ENCODE assay signal across 8 cellular contexts in the genomic region with DNA sequence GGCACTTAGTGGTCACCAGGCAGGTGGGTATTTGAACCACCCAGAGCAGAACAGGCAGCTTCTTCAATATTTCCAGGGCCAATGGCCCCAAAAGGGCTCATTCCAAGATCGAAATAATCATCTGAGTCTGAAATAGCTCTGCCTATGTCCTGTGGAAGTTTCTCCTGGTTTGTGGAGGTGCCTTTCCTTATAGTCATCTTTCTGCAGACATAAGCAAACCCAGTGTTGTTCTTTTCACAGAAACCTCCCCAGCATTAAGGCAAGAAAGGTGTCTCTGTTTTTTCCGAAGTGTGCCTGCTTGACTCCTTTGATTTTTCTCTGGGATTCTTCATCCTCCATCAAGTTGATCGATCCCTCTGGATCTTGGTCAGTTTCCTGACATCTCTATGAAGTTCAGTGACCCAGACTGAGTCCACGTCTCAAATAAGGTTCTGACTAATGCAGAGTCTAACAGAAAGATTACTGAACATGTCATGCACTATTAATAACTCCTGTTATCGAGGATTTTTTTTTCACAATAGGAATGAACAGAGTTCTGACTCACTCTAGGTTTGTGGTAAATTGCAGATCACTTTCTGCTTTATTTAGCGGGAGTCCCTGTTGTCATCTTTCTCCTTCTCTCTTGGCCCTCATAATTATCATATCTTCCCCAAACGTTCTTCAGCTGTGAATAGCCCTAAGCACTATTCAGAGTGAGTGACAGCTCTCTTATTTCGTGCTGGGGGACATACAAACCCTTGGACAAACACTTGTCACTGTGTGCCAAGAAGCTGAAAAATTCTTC. TPM values are rescaled to one million over a fixed set of nuclear protein-coding genes. Genes with fewer than 3 reads are reported as not detected.
A peak's percentile ranks its signal among the peaks of the same experiment; 100 is the strongest.
DNase-seq lines count a peak whose midpoint lies in the region; TF ChIP-seq lines count a peak whose summit lies in the region.

No MANE protein-coding gene starts in this region.

- H3K9me3 ChIP-seq in neural progenitor cell (ENCODE audit: low read depth), result no peaks in the 10 kb centered on the region

- H2AFZ ChIP-seq in neural progenitor cell (replicated peaks), result no peak overlapping the region

- DNase-seq in GM04504 (ENCODE audit: low read depth), result peak; percentile 75
- DNase-seq in NOMO-1 (lab: John Stamatoyannopoulos, UW; ENCODE audit: unreplicated experiment in 2 of 2), result peak; percentile 81 to 97
- peak; percentile 76 for DNase-seq in dedifferentiated amniotic fluid mesenchymal stem cell (ENCODE audit: extremely low spot score)
- no peak for DNase-seq in neural progenitor cell (ENCODE audit: low spot score)
- no peak for DNase-seq in NCI-H510A (lab: John Stamatoyannopoulos, UW)
- DNase-seq in DMS79 (lab: John Stamatoyannopoulos, UW), result no peak
- no peak for DNase-seq in DMS53 (lab: John Stamatoyannopoulos, UW)
- no peak for DNase-seq in activated CD4-positive, alpha-beta T cell treated with anti-CD3 and anti-CD28 coated beads, Interleukin-2, amount 50 U/mL, for 48 hours

- TF ChIP-seq CTCF in neural progenitor cell (IDR thresholded peaks at IDR 0.05), result no peak

- H4K20me1 ChIP-seq in neural progenitor cell (ENCODE audit: low read depth), result peaks cover 28% of the 10 kb centered on the region

- no peaks in the 10 kb centered on the region for H3K9me3 Mint-ChIP-seq in neural progenitor cell

- H3K27ac Mint-ChIP-seq in neural progenitor cell, result no peak overlapping the region

- peak overlapping the region; percentile 11 for H3K4me3 Mint-ChIP-seq in neural progenitor cell

- H3K4me2 ChIP-seq in neural progenitor cell, result no peak overlapping the region

- H3F3A ChIP-seq in neural progenitor cell (ENCODE audit: low read depth), result peaks cover 8% of the 10 kb centered on the region

- H3K27me3 Mint-ChIP-seq in neural progenitor cell (ENCODE audit: insufficient read depth, low read depth), result peaks cover 5% of the 10 kb centered on the region

- no peak overlapping the region for H3K9ac ChIP-seq in neural progenitor cell

- H3K27me3 ChIP-seq in neural progenitor cell, result no peaks in the 10 kb centered on the region

- H3K79me2 ChIP-seq in neural progenitor cell (ENCODE audit: low read depth), result peaks cover 26% of the 10 kb centered on the region

- no peak overlapping the region for H3K4me3 ChIP-seq in neural progenitor cell

- no peak overlapping the region for H3K27ac ChIP-seq in neural progenitor cell

- peaks cover 2% of the 10 kb centered on the region for H3K36me3 Mint-ChIP-seq in neural progenitor cell

- H3K4me1 ChIP-seq in neural progenitor cell, result peaks cover 29% of the 10 kb centered on the region

- H3K36me3 ChIP-seq in neural progenitor cell, result no peaks in the 10 kb centered on the region

- peaks cover 35% of the 10 kb centered on the region for H3K4me1 Mint-ChIP-seq in neural progenitor cell

RNA-seq across cellular contexts. Expression of a gene that starts 1.5 kb away (rescaled TPM):
- not detected in 2 replicates for total RNA-seq in neural progenitor cell (ENCODE audit: low replicate concordance)

RNA-seq across cellular contexts. Expression of a gene that starts 1.7 kb away (rescaled TPM):
- total RNA-seq in neural progenitor cell (ENCODE audit: low replicate concordance), result 29.3 and 47.1 TPM in 2 replicates

RNA-seq across cellular contexts. Expression of a gene that starts 10.6 kb away (rescaled TPM):
- total RNA-seq in neural progenitor cell (ENCODE audit: low replicate concordance), result 15.2 and 20.2 TPM in 2 replicates

RNA-seq across cellular contexts. Expression of a gene that starts 33.7 kb away (rescaled TPM):
- 0.09 TPM in 1 of 2 replicates, not detected in the other for total RNA-seq in neural progenitor cell (ENCODE audit: low replicate concordance)

RNA-seq across cellular contexts. Expression of a gene that starts 51.5 kb away (rescaled TPM):
- total RNA-seq in neural progenitor cell (ENCODE audit: low replicate concordance), result 71.6 and 131 TPM in 2 replicates

Comparison
In these comparisons a context has a peak if more than half of its experiments do, and no peak if none do; other contexts are left out.
1. DNase-seq: peak in GM04504 (single experiment), NOMO-1 (2 of 2) and dedifferentiated amniotic fluid mesenchymal stem cell (single experiment); none in neural progenitor cell (single experiment), NCI-H510A (single experiment), DMS79 (single experiment), DMS53 (single experiment) and activated CD4-positive, alpha-beta T cell treated with anti-CD3 and anti-CD28 coated beads, Interleukin-2, amount 50 U/mL, for 48 hours (0 of 2).